10 cellular contexts compared by ENCODE assay signal in the genomic region with DNA sequence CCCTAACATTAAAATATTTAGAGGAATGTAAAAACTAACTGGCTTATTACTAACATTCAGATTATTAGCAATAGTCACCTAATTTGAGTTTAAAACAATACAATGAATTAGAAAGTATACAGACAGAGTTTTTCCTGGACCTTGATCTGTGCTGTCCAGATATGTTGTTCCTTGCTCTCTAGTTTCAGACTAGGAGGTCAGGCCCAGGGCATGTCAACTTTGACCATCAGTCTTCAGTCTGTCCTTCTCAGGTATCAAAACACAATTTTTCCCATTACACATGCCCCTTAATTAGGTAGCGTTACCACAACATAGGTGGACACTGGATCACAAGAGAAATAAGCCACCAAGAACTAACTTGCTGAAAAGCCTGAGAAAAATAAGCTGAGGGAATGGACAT.
"Had no signal": no experiment of that assay in that cellular context is flagged by ENCODE, and none has a peak within 500 bp of the region (broad histone marks: within the 10 kb centered on the region; RNA-seq: fewer than 3 reads in every experiment).

No MANE protein-coding gene starts in this region.

- H3K9me3 Mint-ChIP-seq: HFFc6 had no signal

- H3K4me3 ChIP-seq: GM23248, HAP-1, K562 had no signal

- H3K27ac ChIP-seq: GM23248, HL-60 had no signal

- H3K36me3 ChIP-seq: HAP-1 had no signal

- DNase-seq: GM23248, GOT3, H7, HFFc6, IMR-90, KG1 had no signal

- H3K9ac ChIP-seq: GM23248 had no signal

- H3K27ac Mint-ChIP-seq: HFFc6 had no signal

- H3K9me3 ChIP-seq: HAP-1 had no signal

- H3K4me1 ChIP-seq: HAP-1 had no signal

- H3K4me3 Mint-ChIP-seq: HFFc6 had no signal

- ATAC-seq: HCT116, K562 had no signal
